Comparison of ENCODE assay signal across 22 cellular contexts in genomic region chr9:130050472-130050871, GRCh38. TPM values are rescaled to one million over a fixed set of nuclear protein-coding genes. Genes with fewer than 3 reads are reported as not detected.
A peak's percentile ranks its signal among the peaks of the same experiment; 100 is the strongest.
DNase-seq lines count a peak whose midpoint lies in the region; ATAC-seq and TF ChIP-seq lines count a peak whose summit lies in the region.
"Had no signal": no experiment of that assay in that cellular context is flagged by ENCODE, and none has a peak within 500 bp of the region (broad histone marks: within the 10 kb centered on the region; RNA-seq: fewer than 3 reads in every experiment).

No MANE protein-coding gene starts in this region.

- TF ChIP-seq CTCF in GM23338 (conservative IDR thresholded peaks at IDR 0.05; ENCODE audit: low read depth in 2 of 2): no peak
- TF ChIP-seq CTCF in right lobe of liver (IDR thresholded peaks at IDR 0.05): no peak

- intact Hi-C loops in right lobe of liver (cut with DNase I): no loop called here

- H3K4me1 ChIP-seq in GM23338 (ENCODE audit: insufficient read depth) (peaks cover 32% of the 10 kb centered on the region), right lobe of liver (peaks cover 0 to 13% (median 6%) of the 10 kb centered on the region in 4 donors)

- H3K4me3 ChIP-seq in GM23338: no peak overlapping the region
- H3K4me3 ChIP-seq in right lobe of liver: no peak overlapping the region
- H3K4me3 ChIP-seq: esophagus muscularis mucosa, hepatocyte, prostate gland, vagina had no signal

- ATAC-seq in activated CD8-positive, alpha-beta memory T cell treated with anti-CD3 and anti-CD28 coated beads, Interleukin-2, amount 10 ng/mL, durations not matched to agents 7 days and 5 days: no peak
- ATAC-seq in GM23338 (no peak), GM21390 (IDR thresholded peaks at IDR 0.05; ENCODE audit: unreplicated experiment) (no peak), right lobe of liver (no peak)
- ATAC-seq in activated T-helper 17 cell treated with anti-CD3 and anti-CD28 coated beads, Interleukin-2, amount 50 U/mL, for 72 hours (replicated peaks): no peak
- no peak for ATAC-seq in naive thymus-derived CD8-positive, alpha-beta T cell
- ATAC-seq: effector memory CD8-positive, alpha-beta T cell had no signal

- no peaks in the 10 kb centered on the region for H3K9me2 ChIP-seq in GM23338 (ENCODE audit: insufficient read depth)

- H2AFZ ChIP-seq in GM23338: no peak overlapping the region
- H2AFZ ChIP-seq: hepatocyte had no signal

- WGBS in right lobe of liver (ENCODE audit: insufficient coverage, low coverage, low lambda C conversion rate, missing lambda C conversion rate): 94% methylated on average over 3 of the region's 4 CpGs

- peaks cover 3% of the 10 kb centered on the region; the same call in 1 of the 2 replicates for H3F3A ChIP-seq in GM23338 (replicated peaks; ENCODE audit: low read depth)

- CTCF ChIA-PET in activated CD8-positive, alpha-beta memory T cell treated with anti-CD3 and anti-CD28 coated beads, Interleukin-2, amount 10 ng/mL, durations not matched to agents 7 days and 5 days (lab: Charles Lee): interaction anchor here (0.6 to 1.9 kb wide), 5 partner anchors 10 to 164 kb away, joined by 3 to 6 read pairs (median 5); no protein-coding TSS in a partner anchor

- H3K79me2 ChIP-seq in GM23338 (replicated peaks; ENCODE audit: insufficient read depth): peaks cover 28% of the 10 kb centered on the region

- no peak for DNase-seq in activated CD8-positive, alpha-beta memory T cell treated with anti-CD3 and anti-CD28 coated beads, Interleukin-2, amount 10 ng/mL, durations not matched to agents 7 days and 5 days
- DNase-seq in activated CD8-positive, alpha-beta memory T cell treated with anti-CD3 and anti-CD28 coated beads, Interleukin-2, amount 50 U/mL, for 4 hours: no peak
- no peak for DNase-seq in GM23338 (ENCODE audit: low spot score)
- DNase-seq in naive thymus-derived CD8-positive, alpha-beta T cell: no peak
- DNase-seq in right lobe of liver: no peak
- no peak for DNase-seq in GM19238 (ENCODE audit: insufficient read length, low spot score)
- DNase-seq: activated CD4-positive, alpha-beta memory T cell treated with anti-CD3 and anti-CD28 coated beads for 36 hours; activated T-cell treated with anti-CD3 and anti-CD28 coated beads, Interleukin-2, amount 50 U/mL, for 1 hour; brain microvascular endothelial cell; effector memory CD8-positive, alpha-beta T cell; HCEC 1CT; NCI-H1092 treated with DMSO at 0.1 percent for 48 hours; NCI-H2081; NCI-H82; Right ventricle myocardium superior; SW 1271 had no signal

- 0 out of 2 replicates have a peak overlapping the region, but pooled peaks have one; percentile 31 for H3K4me2 ChIP-seq in GM23338
- H3K4me2 ChIP-seq: hepatocyte had no signal

- no peak overlapping the region for H3K4me3 Mint-ChIP-seq in activated CD8-positive, alpha-beta memory T cell treated with anti-CD3 and anti-CD28 coated beads, Interleukin-2, amount 10 ng/mL, durations not matched to agents 7 days and 5 days
- H3K4me3 Mint-ChIP-seq in GM23338: no peak overlapping the region
- H3K4me3 Mint-ChIP-seq in activated T-helper 17 cell treated with anti-CD3 and anti-CD28 coated beads, Interleukin-2, amount 50 U/mL, for 72 hours: peak overlapping the region; percentile 5
- H3K4me3 Mint-ChIP-seq in naive thymus-derived CD8-positive, alpha-beta T cell: peak overlapping the region in 1 of 10 donors; percentile 24
- H3K4me3 Mint-ChIP-seq: activated CD4-positive, alpha-beta memory T cell treated with anti-CD3 and anti-CD28 coated beads for 36 hours; effector memory CD8-positive, alpha-beta T cell had no signal

- no peaks in the 10 kb centered on the region for H3K36me3 ChIP-seq in GM23338 (ENCODE audit: insufficient read depth)
- no peaks in the 10 kb centered on the region for H3K36me3 ChIP-seq in right lobe of liver
- H3K36me3 ChIP-seq: brain microvascular endothelial cell, esophagus muscularis mucosa, prostate gland, vagina had no signal

- POLR2A ChIA-PET in naive thymus-derived CD8-positive, alpha-beta T cell (lab: Charles Lee): interaction anchor here (0.6 to 0.7 kb wide), 2 partner anchors 119 to 1629 kb away, joined by 4 read pairs; no protein-coding TSS in a partner anchor

- peaks cover 3% of the 10 kb centered on the region for H3K36me3 Mint-ChIP-seq in activated CD8-positive, alpha-beta memory T cell treated with anti-CD3 and anti-CD28 coated beads, Interleukin-2, amount 10 ng/mL, durations not matched to agents 7 days and 5 days
- no peaks in the 10 kb centered on the region; the same call in 2 of the 3 replicates for H3K36me3 Mint-ChIP-seq in GM23338 (ENCODE audit: low read depth)
- no peaks in the 10 kb centered on the region for H3K36me3 Mint-ChIP-seq in activated T-helper 17 cell treated with anti-CD3 and anti-CD28 coated beads, Interleukin-2, amount 50 U/mL, for 72 hours (ENCODE audit: low read depth)
- H3K36me3 Mint-ChIP-seq in naive thymus-derived CD8-positive, alpha-beta T cell: no peaks in the 10 kb centered on the region
- H3K36me3 Mint-ChIP-seq: activated CD4-positive, alpha-beta memory T cell treated with anti-CD3 and anti-CD28 coated beads for 36 hours had no signal

- H3K27ac ChIP-seq in GM23338 (ENCODE audit: low read depth) (peak overlapping the region; percentile 72; the same call in 1 of the 2 replicates), right lobe of liver (no peak overlapping the region)
- H3K27ac ChIP-seq: brain microvascular endothelial cell, esophagus muscularis mucosa, hepatocyte, vagina had no signal

- H3K9me3 Mint-ChIP-seq in activated CD8-positive, alpha-beta memory T cell treated with anti-CD3 and anti-CD28 coated beads, Interleukin-2, amount 10 ng/mL, durations not matched to agents 7 days and 5 days (ENCODE audit: low read depth): no peaks in the 10 kb centered on the region
- no peaks in the 10 kb centered on the region for H3K9me3 Mint-ChIP-seq in GM23338
- H3K9me3 Mint-ChIP-seq in activated T-helper 17 cell treated with anti-CD3 and anti-CD28 coated beads, Interleukin-2, amount 50 U/mL, for 72 hours: no peaks in the 10 kb centered on the region
- no peaks in the 10 kb centered on the region for H3K9me3 Mint-ChIP-seq in naive thymus-derived CD8-positive, alpha-beta T cell
- H3K9me3 Mint-ChIP-seq: activated CD4-positive, alpha-beta memory T cell treated with anti-CD3 and anti-CD28 coated beads for 36 hours; effector memory CD8-positive, alpha-beta T cell had no signal

- no peak for TF ChIP-seq POLR2A in right lobe of liver (IDR thresholded peaks at IDR 0.05)

- peaks cover 41% of the 10 kb centered on the region for H3K4me1 Mint-ChIP-seq in activated CD8-positive, alpha-beta memory T cell treated with anti-CD3 and anti-CD28 coated beads, Interleukin-2, amount 10 ng/mL, durations not matched to agents 7 days and 5 days
- peaks cover 23% of the 10 kb centered on the region for H3K4me1 Mint-ChIP-seq in GM23338
- peaks cover 11% of the 10 kb centered on the region for H3K4me1 Mint-ChIP-seq in activated T-helper 17 cell treated with anti-CD3 and anti-CD28 coated beads, Interleukin-2, amount 50 U/mL, for 72 hours
- peaks cover 9 to 51% (median 29%) of the 10 kb centered on the region in 4 donors for H3K4me1 Mint-ChIP-seq in naive thymus-derived CD8-positive, alpha-beta T cell

- H3K27me3 Mint-ChIP-seq in activated CD8-positive, alpha-beta memory T cell treated with anti-CD3 and anti-CD28 coated beads, Interleukin-2, amount 10 ng/mL, durations not matched to agents 7 days and 5 days: no peaks in the 10 kb centered on the region
- H3K27me3 Mint-ChIP-seq in GM23338 (ENCODE audit: insufficient read depth, low read depth, poor library complexity): peaks cover 3% of the 10 kb centered on the region
- H3K27me3 Mint-ChIP-seq in activated T-helper 17 cell treated with anti-CD3 and anti-CD28 coated beads, Interleukin-2, amount 50 U/mL, for 72 hours: no peaks in the 10 kb centered on the region
- H3K27me3 Mint-ChIP-seq in naive thymus-derived CD8-positive, alpha-beta T cell: no peaks in the 10 kb centered on the region
- H3K27me3 Mint-ChIP-seq: activated CD4-positive, alpha-beta memory T cell treated with anti-CD3 and anti-CD28 coated beads for 36 hours; effector memory CD8-positive, alpha-beta T cell had no signal

- H3K27ac Mint-ChIP-seq in activated CD8-positive, alpha-beta memory T cell treated with anti-CD3 and anti-CD28 coated beads, Interleukin-2, amount 10 ng/mL, durations not matched to agents 7 days and 5 days: peak overlapping the region; percentile 75
- peak overlapping the region; percentile 38; the same call in 1 of the 2 replicates for H3K27ac Mint-ChIP-seq in GM23338
- peak overlapping the region; percentile 46 for H3K27ac Mint-ChIP-seq in activated T-helper 17 cell treated with anti-CD3 and anti-CD28 coated beads, Interleukin-2, amount 50 U/mL, for 72 hours
- peak overlapping the region in 8 of 10 donors; percentile 27 to 79 (median 64) for H3K27ac Mint-ChIP-seq in naive thymus-derived CD8-positive, alpha-beta T cell
- H3K27ac Mint-ChIP-seq: activated CD4-positive, alpha-beta memory T cell treated with anti-CD3 and anti-CD28 coated beads for 36 hours; effector memory CD8-positive, alpha-beta T cell had no signal

- peaks cover 1% of the 10 kb centered on the region; the same call in 1 of the 2 replicates for H3K27me3 ChIP-seq in GM23338 (ENCODE audit: insufficient read depth)
- H3K27me3 ChIP-seq in right lobe of liver: no peaks in the 10 kb centered on the region
- H3K27me3 ChIP-seq: brain microvascular endothelial cell, esophagus muscularis mucosa, hepatocyte, vagina had no signal

- no peaks in the 10 kb centered on the region for H3K9me3 ChIP-seq in right lobe of liver
- H3K9me3 ChIP-seq: esophagus muscularis mucosa, prostate gland, vagina had no signal

- H4K20me1 ChIP-seq in GM23338 (replicated peaks; ENCODE audit: insufficient read depth): no peaks in the 10 kb centered on the region

RNA-seq across cellular contexts. Expression of gene GPR107, which starts 3.2 kb away (rescaled TPM):
- 10 to 100 TPM; 24.6 to 25.6 TPM for total RNA-seq in activated CD8-positive, alpha-beta memory T cell treated with anti-CD3 and anti-CD28 coated beads, Interleukin-2, amount 10 ng/mL, durations not matched to agents 7 days and 5 days
- total RNA-seq in GM23338 (2014; rRNA removed; shearing (Covaris generic)): 18.4 and 30.7 TPM in 2 replicates
- 6.2 and 7.3 TPM in 2 replicates for polyA plus RNA-seq in GM23338 (2016; fragmentation: Nextera tagmentation; extraction: Ambion mirVana)
- total RNA-seq in activated T-helper 17 cell treated with anti-CD3 and anti-CD28 coated beads, Interleukin-2, amount 50 U/mL, for 72 hours: 10 to 100 TPM; 28.1 to 32.6 TPM
- 10 to 100 TPM; 21.9 to 25.3 TPM for total RNA-seq in naive thymus-derived CD8-positive, alpha-beta T cell
- polyA plus RNA-seq in naive thymus-derived CD8-positive, alpha-beta T cell: 1 to 10 TPM; 1.4 to 3.2 (median 2.2) TPM
- 10 to 100 TPM; 12.6 to 18.2 (median 14.5) TPM for total RNA-seq in right lobe of liver

RNA-seq across cellular contexts. Expression of gene FNBP1, which starts 7.5 kb away (rescaled TPM):
- 100 to 1,000 TPM; 153 to 167 TPM for total RNA-seq in activated CD8-positive, alpha-beta memory T cell treated with anti-CD3 and anti-CD28 coated beads, Interleukin-2, amount 10 ng/mL, durations not matched to agents 7 days and 5 days
- total RNA-seq in GM23338 (2014; rRNA removed; shearing (Covaris generic)): 25.0 and 28.8 TPM in 2 replicates
- polyA plus RNA-seq in GM23338 (2016; fragmentation: Nextera tagmentation; extraction: Ambion mirVana): 26.6 and 27.4 TPM in 2 replicates
- 100 to 1,000 TPM; 173 to 492 TPM for total RNA-seq in activated T-helper 17 cell treated with anti-CD3 and anti-CD28 coated beads, Interleukin-2, amount 50 U/mL, for 72 hours
- 100 to 1,000 TPM; 156 to 164 TPM for total RNA-seq in naive thymus-derived CD8-positive, alpha-beta T cell
- 100 to 1,000 TPM; 130 to 143 (median 136) TPM for polyA plus RNA-seq in naive thymus-derived CD8-positive, alpha-beta T cell
- 10 to 100 TPM; 11.7 to 27.1 (median 15.9) TPM for total RNA-seq in right lobe of liver
